Comparison of ENCODE assay signal across 24 cellular contexts in the genomic region with DNA sequence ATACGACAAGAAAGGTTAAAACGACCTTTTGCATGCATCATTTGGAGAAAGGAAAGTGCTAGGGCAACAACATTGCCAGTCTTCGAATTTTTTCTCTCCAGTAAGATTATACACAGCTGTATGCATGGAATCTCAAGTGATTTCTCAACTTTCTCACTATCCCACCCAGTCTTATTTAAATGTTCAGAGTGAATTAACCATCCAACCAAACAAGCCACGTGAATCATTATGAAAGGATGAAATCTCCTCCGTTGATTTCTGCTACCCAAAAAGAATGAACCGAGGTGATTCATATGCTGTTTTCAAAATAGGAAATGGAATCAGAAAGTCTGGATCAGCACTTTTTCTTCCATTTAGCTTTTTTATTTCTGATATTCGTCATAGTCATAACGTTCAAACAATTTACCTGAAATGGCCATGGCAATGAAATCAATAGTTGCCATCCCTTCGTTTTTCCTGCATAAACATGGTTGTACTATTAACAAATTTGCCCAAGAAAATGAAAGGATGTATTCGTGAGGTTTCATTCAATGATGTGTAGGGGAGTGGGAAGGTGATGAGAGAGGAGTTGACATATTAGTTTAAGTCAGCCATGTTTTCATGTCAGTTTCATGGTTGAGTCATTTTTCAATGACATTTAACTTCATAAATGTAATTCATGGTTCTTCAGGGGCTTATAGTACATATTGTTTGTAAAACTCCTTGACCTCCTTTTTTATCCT.
DNase-seq lines count a peak whose midpoint lies in the region; ATAC-seq, FAIRE-seq and TF ChIP-seq lines count a peak whose summit lies in the region.
"Had no signal": no experiment of that assay in that cellular context is flagged by ENCODE, and none has a peak within 500 bp of the region (broad histone marks: within the 10 kb centered on the region; RNA-seq: fewer than 3 reads in every experiment).

No MANE protein-coding gene starts in this region.

- TF ChIP-seq CTCF in A549 (IDR thresholded peaks at IDR 0.05), result no peak

- H3K27me3 Mint-ChIP-seq in activated CD4-positive, alpha-beta T cell treated with anti-CD3 and anti-CD28 coated beads, Interleukin-2, amount 10 ng/mL, durations not matched to agents 24 days and 14 days, result peaks cover 4% of the 10 kb centered on the region
- no peaks in the 10 kb centered on the region for H3K27me3 Mint-ChIP-seq in activated CD4-positive, alpha-beta T cell treated with anti-CD3 and anti-CD28 coated beads, Interleukin-2, amount 10 ng/mL, durations not matched to agents 7 days and 5 days

- H3K27ac ChIP-seq in A549 (no peak overlapping the region), mesenchymal stem cell (ENCODE audit: low read length, poor library complexity, severe bottlenecking) (no peak overlapping the region)
- H3K27ac ChIP-seq: SJCRH30 had no signal

- no peak overlapping the region for H3K14ac ChIP-seq in mesenchymal stem cell (ENCODE audit: low read length in 2 of 2)

- ATAC-seq in A549, result no peak
- ATAC-seq: GM23338, PC-3, Right ventricle myocardium inferior, SK-N-SH treated with all-trans-retinoic acid at 6 μM for 48 hours had no signal

- no peak overlapping the region for H3K4ac ChIP-seq in mesenchymal stem cell (ENCODE audit: low read depth in 1 of 2, low read length in 2 of 2)

- no peak overlapping the region for H4K91ac ChIP-seq in mesenchymal stem cell (ENCODE audit: low read length)

- H3K27me3 ChIP-seq in adipocyte (replicated peaks; ENCODE audit: control insufficient read depth, insufficient read depth, low read length) (peaks cover 20% of the 10 kb centered on the region), mesenchymal stem cell (ENCODE audit: control insufficient read depth in 1 of 2, insufficient read depth in 1 of 2, low read length in 2 of 2) (peaks cover 0 to 20% of the 10 kb centered on the region in 2 experiments)
- H3K27me3 ChIP-seq: SJCRH30 had no signal

- intact Hi-C loops in activated CD4-positive, alpha-beta T cell treated with anti-CD3 and anti-CD28 coated beads, Interleukin-2, amount 10 ng/mL, durations not matched to agents 24 days and 14 days (cut with micrococcal nuclease), result loop anchor here (1.0 kb wide), 1 partner anchor 108 kb away; no protein-coding TSS in a partner anchor

- H3K36me3 Mint-ChIP-seq in activated CD4-positive, alpha-beta T cell treated with anti-CD3 and anti-CD28 coated beads, Interleukin-2, amount 10 ng/mL, durations not matched to agents 24 days and 14 days (ENCODE audit: low read depth), result no peaks in the 10 kb centered on the region
- no peaks in the 10 kb centered on the region for H3K36me3 Mint-ChIP-seq in activated CD4-positive, alpha-beta T cell treated with anti-CD3 and anti-CD28 coated beads, Interleukin-2, amount 10 ng/mL, durations not matched to agents 7 days and 5 days (ENCODE audit: low read depth)
- H3K36me3 Mint-ChIP-seq: CD4-positive, alpha-beta memory T cell had no signal

- TF ChIP-seq POLR2A in A549 (IDR thresholded peaks at IDR 0.05; ENCODE audit: low read length), result no peak

- no peak overlapping the region for H2BK15ac ChIP-seq in mesenchymal stem cell (ENCODE audit: low read depth, poor library complexity, severe bottlenecking)

- no peak overlapping the region for H2BK120ac ChIP-seq in mesenchymal stem cell (ENCODE audit: low read depth, low read length)

- no peak overlapping the region for H3K9ac ChIP-seq in adipocyte (ENCODE audit: low read length)
- H3K9ac ChIP-seq in mesenchymal stem cell (ENCODE audit: low read length), result no peak overlapping the region

- FAIRE-seq in A549 (lab: Jason Lieb, UNC) (peak; percentile 56), HTR-8/SVneo (lab: Jason Lieb, UNC) (peak; percentile 26)
- FAIRE-seq: G401.6 had no signal

- DNase-seq in activated CD4-positive, alpha-beta T cell treated with anti-CD3 and anti-CD28 coated beads, Interleukin-2, amount 10 ng/mL, durations not matched to agents 24 days and 14 days, result no peak
- DNase-seq in activated CD4-positive, alpha-beta T cell treated with anti-CD3 and anti-CD28 coated beads, Interleukin-2, amount 10 ng/mL, durations not matched to agents 7 days and 5 days, result no peak
- no peak for DNase-seq in A549 (ENCODE audit: low read depth in 1 of 2, low spot score in 1 of 2)
- no peak for DNase-seq in HTR-8/SVneo (ENCODE audit: insufficient read length, low spot score)
- peak; percentile 9 for DNase-seq in adipocyte (ENCODE audit: low read depth)
- DNase-seq in mesenchymal stem cell, result no peak
- no peak for DNase-seq in NCI-H2196 treated with DMSO at 0.1 percent for 48 hours (lab: John Stamatoyannopoulos, UW; ENCODE audit: unreplicated experiment)
- DNase-seq: C1 segment of cervical spinal cord; CD4-positive, alpha-beta memory T cell; COR-L47; H9; Karpas-422; NCI-H1092; NCI-H1417 treated with DMSO at 0.1 percent for 48 hours; NCI-H446 treated with DMSO at 0.1 percent for 48 hours; NCI-H526; NCI-H82; NK-92 treated with Interleukin-12 subunit alpha and Interleukin-12 subunit beta, amount 100 ng/mL, for 24 hours; PC-3; SJCRH30 had no signal

- H3K4me1 Mint-ChIP-seq in activated CD4-positive, alpha-beta T cell treated with anti-CD3 and anti-CD28 coated beads, Interleukin-2, amount 10 ng/mL, durations not matched to agents 24 days and 14 days, result peaks cover 15% of the 10 kb centered on the region
- H3K4me1 Mint-ChIP-seq in activated CD4-positive, alpha-beta T cell treated with anti-CD3 and anti-CD28 coated beads, Interleukin-2, amount 10 ng/mL, durations not matched to agents 7 days and 5 days, result peaks cover 5% of the 10 kb centered on the region

- CTCF ChIA-PET in activated CD4-positive, alpha-beta T cell treated with anti-CD3 and anti-CD28 coated beads, Interleukin-2, amount 10 ng/mL, durations not matched to agents 7 days and 5 days (lab: Charles Lee), result no interaction called here
- CTCF ChIA-PET in A549 (lab: Yijun Ruan, JAX), result interaction anchor here (0.6 to 1.4 kb wide), 4 partner anchors 9 to 1460 kb away, joined by 3 to 5 read pairs (median 4); no protein-coding TSS in a partner anchor

- no peak overlapping the region for H3K23ac ChIP-seq in mesenchymal stem cell (ENCODE audit: low read length in 2 of 2)

- peaks cover 5% of the 10 kb centered on the region for H3K9me3 Mint-ChIP-seq in activated CD4-positive, alpha-beta T cell treated with anti-CD3 and anti-CD28 coated beads, Interleukin-2, amount 10 ng/mL, durations not matched to agents 24 days and 14 days
- no peaks in the 10 kb centered on the region for H3K9me3 Mint-ChIP-seq in activated CD4-positive, alpha-beta T cell treated with anti-CD3 and anti-CD28 coated beads, Interleukin-2, amount 10 ng/mL, durations not matched to agents 7 days and 5 days
- H3K9me3 Mint-ChIP-seq: CD4-positive, alpha-beta memory T cell; GM23338; H9 had no signal

- H3K18ac ChIP-seq in mesenchymal stem cell (ENCODE audit: low read depth in 1 of 2, low read length in 2 of 2), result no peak overlapping the region

- H3K4me3 ChIP-seq in A549, result no peak overlapping the region
- no peak overlapping the region for H3K4me3 ChIP-seq in adipocyte (ENCODE audit: low read length)
- H3K4me3 ChIP-seq in mesenchymal stem cell (ENCODE audit: insufficient read depth in 1 of 2, low read depth in 1 of 2, low read length in 2 of 2), result no peak overlapping the region
- H3K4me3 ChIP-seq: GM23338, SJCRH30 had no signal

- no peak overlapping the region for H2AK5ac ChIP-seq in mesenchymal stem cell (ENCODE audit: low read length, severe bottlenecking)

- H2AFZ ChIP-seq in mesenchymal stem cell (ENCODE audit: low read depth, low read length), result no peak overlapping the region
- H2AFZ ChIP-seq: GM23338 had no signal

- peak overlapping the region; percentile 46 for H3K27ac Mint-ChIP-seq in activated CD4-positive, alpha-beta T cell treated with anti-CD3 and anti-CD28 coated beads, Interleukin-2, amount 10 ng/mL, durations not matched to agents 24 days and 14 days
- no peak overlapping the region for H3K27ac Mint-ChIP-seq in activated CD4-positive, alpha-beta T cell treated with anti-CD3 and anti-CD28 coated beads, Interleukin-2, amount 10 ng/mL, durations not matched to agents 7 days and 5 days
- H3K27ac Mint-ChIP-seq: CD4-positive, alpha-beta memory T cell; GM23338; H9 had no signal

- H3K4me3 Mint-ChIP-seq in activated CD4-positive, alpha-beta T cell treated with anti-CD3 and anti-CD28 coated beads, Interleukin-2, amount 10 ng/mL, durations not matched to agents 24 days and 14 days, result no peak overlapping the region
- no peak overlapping the region for H3K4me3 Mint-ChIP-seq in activated CD4-positive, alpha-beta T cell treated with anti-CD3 and anti-CD28 coated beads, Interleukin-2, amount 10 ng/mL, durations not matched to agents 7 days and 5 days
- H3K4me3 Mint-ChIP-seq: CD4-positive, alpha-beta memory T cell; GM23338; H9 had no signal

- TF ChIP-seq EP300 in A549 (IDR thresholded peaks at IDR 0.05), result no peak

- no peak overlapping the region for H2BK12ac ChIP-seq in mesenchymal stem cell (ENCODE audit: low read length in 2 of 2)

- H3K4me1 ChIP-seq in A549 (no peaks in the 10 kb centered on the region), adipocyte (ENCODE audit: control insufficient read depth, insufficient read depth, low read length) (no peaks in the 10 kb centered on the region), mesenchymal stem cell (ENCODE audit: control insufficient read depth, insufficient read depth, low read depth, low read length) (no peaks in the 10 kb centered on the region)
- H3K4me1 ChIP-seq: SJCRH30 had no signal

- no peaks in the 10 kb centered on the region; the same call in 2 of the 3 replicates for H3K9me3 ChIP-seq in A549
- H3K9me3 ChIP-seq in adipocyte (ENCODE audit: control insufficient read depth, low read length), result no peaks in the 10 kb centered on the region
- no peaks in the 10 kb centered on the region for H3K9me3 ChIP-seq in mesenchymal stem cell (ENCODE audit: control insufficient read depth, low read length)
- H3K9me3 ChIP-seq: SJCRH30 had no signal

- H4K8ac ChIP-seq in mesenchymal stem cell (ENCODE audit: low read length), result no peak overlapping the region

- WGBS in A549 (ENCODE audit: missing lambda C conversion rate), result 12% methylated on average over 10 of the region's 10 CpGs
- 74% methylated on average over 10 of the region's 10 CpGs for WGBS in mesenchymal stem cell

- POLR2A ChIA-PET in activated CD4-positive, alpha-beta T cell treated with anti-CD3 and anti-CD28 coated beads, Interleukin-2, amount 10 ng/mL, durations not matched to agents 7 days and 5 days (lab: Charles Lee), result no interaction called here
- POLR2A ChIA-PET in A549 (lab: Yijun Ruan, JAX), result no interaction called here

- H3K79me1 ChIP-seq in mesenchymal stem cell (replicated peaks; ENCODE audit: low read length, poor library complexity, severe bottlenecking), result no peaks in the 10 kb centered on the region

- H2BK5ac ChIP-seq in mesenchymal stem cell (ENCODE audit: low read depth, low read length, poor library complexity, severe bottlenecking), result no peak overlapping the region

- H3K36me3 ChIP-seq in adipocyte (ENCODE audit: control insufficient read depth, insufficient read depth, low read length, severe bottlenecking) (no peaks in the 10 kb centered on the region), mesenchymal stem cell (ENCODE audit: control insufficient read depth in 1 of 2, insufficient read depth in 2 of 2, low read depth in 1 of 2, low read length in 2 of 2) (peaks cover 0 to 12% of the 10 kb centered on the region in 2 experiments)
- H3K36me3 ChIP-seq: SJCRH30 had no signal

- no peak overlapping the region for H3K4me2 ChIP-seq in A549
- H3K4me2 ChIP-seq in mesenchymal stem cell (ENCODE audit: low read length, poor library complexity, severe bottlenecking), result no peak overlapping the region
- H3K4me2 ChIP-seq: GM23338 had no signal

- no peak for TF ChIP-seq RAD21 in A549 (conservative IDR thresholded peaks at IDR 0.05 in 1 of 2, IDR thresholded peaks at IDR 0.05 in 1 of 2)
